In the genomic region with DNA sequence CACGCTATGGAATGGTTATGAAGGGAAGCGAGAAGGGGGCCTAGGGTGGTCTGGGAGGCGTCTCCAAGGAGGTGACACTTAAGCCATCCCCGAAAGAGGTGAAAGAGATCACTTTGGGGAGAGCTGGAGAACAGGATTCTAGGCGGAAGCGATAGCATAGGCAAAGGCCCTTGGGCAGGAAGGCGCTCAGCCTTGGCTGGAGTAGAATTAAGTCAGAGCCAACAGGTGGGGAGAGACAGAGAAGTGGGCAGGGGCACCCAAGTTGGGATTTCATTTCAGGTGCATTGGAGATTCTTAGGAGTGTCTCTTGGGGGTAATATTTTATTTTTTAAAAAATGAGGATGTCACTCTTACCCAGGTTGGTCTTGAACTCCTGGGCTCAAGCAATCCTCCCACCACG, we compare ENCODE assay signal across 1 cellular context.
TF ChIP-seq lines count a peak whose summit lies in the region.

No MANE protein-coding gene starts in this region.

TF ChIP-seq in HepG2, 621 proteins besides CTCF, POLR2A, EP300 and RAD21:
- TF ChIP-seq ZNF549 (CRISPR knock-in tag; IDR thresholded peaks at IDR 0.05) (no peak), ZNF589 (CRISPR knock-in tag; conservative IDR thresholded peaks at IDR 0.05) (0 out of 2 replicates have a peak, but pooled peaks have one; percentile 6), ZNF432 (CRISPR knock-in tag; IDR thresholded peaks at IDR 0.05; ENCODE audit: borderline replicate concordance) (no peak), RNF219 (CRISPR knock-in tag; IDR thresholded peaks at IDR 0.05) (no peak), TAF15 (IDR thresholded peaks at IDR 0.05; ENCODE audit: low read depth, low read length, poor library complexity, severe bottlenecking) (no peak)
- TF ChIP-seq, protein P1, sequence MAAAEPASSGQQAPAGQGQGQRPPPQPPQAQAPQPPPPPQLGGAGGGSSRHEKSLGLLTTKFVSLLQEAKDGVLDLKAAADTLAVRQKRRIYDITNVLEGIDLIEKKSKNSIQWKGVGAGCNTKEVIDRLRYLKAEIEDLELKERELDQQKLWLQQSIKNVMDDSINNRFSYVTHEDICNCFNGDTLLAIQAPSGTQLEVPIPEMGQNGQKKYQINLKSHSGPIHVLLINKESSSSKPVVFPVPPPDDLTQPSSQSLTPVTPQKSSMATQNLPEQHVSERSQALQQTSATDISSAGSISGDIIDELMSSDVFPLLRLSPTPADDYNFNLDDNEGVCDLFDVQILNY (CRISPR knock-in tag; conservative IDR thresholded peaks at IDR 0.05): no peak
